ENCODE assay signal across 1 cellular context in the genomic region with DNA sequence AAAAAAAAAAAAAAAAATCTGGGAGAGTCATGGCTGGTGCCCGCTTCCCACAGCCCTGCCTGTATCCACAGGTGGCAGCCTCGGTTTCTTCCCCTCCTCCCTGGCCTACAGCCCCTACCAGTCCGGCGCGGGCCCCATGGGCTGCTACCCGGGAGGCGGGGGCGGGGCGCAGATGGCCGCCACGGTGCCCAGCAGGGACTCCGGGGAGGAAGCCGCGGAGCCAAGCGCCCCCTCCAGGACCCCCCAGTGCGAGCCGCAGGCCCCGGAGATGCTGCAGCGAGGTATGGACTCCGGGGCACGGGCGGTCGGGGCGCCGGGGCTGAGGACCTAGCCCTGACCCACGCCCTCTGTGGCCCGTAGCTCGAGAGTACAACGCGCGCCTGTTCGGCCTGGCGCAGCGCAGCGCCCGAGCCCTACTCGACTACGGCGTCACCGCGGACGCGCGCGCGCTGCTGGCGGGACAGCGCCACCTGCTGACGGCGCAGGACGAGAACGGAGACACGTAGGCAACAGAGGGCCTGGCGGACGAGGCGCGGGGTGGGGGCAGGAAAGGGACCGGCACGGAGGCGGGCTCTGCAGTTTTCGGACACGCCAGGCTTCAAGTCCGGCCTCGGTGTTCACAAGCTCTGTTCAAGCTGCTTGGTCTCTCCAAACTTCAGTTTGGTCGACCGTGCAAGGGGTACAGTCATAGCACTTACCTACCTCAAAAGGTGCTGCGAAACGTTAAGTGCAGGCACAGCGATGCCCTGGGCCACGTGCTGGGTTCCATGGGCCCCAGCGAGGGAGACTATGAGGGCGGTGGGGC.
TF ChIP-seq lines count a peak whose summit lies in the region.

No MANE protein-coding gene starts in this region.

TF ChIP-seq in K562, 482 proteins besides CTCF, POLR2A, EP300 and RAD21 (continued from another document and continues in another):
- TF ChIP-seq CEBPZ (IDR thresholded peaks at IDR 0.05; ENCODE audit: borderline replicate concordance, low read depth, low read length) (no peak), SLC30A9 (CRISPR knock-in tag; IDR thresholded peaks at IDR 0.05) (no peak), ZNF444 (CRISPR knock-in tag; IDR thresholded peaks at IDR 0.05) (no peak), RB1 (IDR thresholded peaks at IDR 0.05; ENCODE audit: low read depth) (peak; percentile 92), SRF (CRISPR knock-in tag; IDR thresholded peaks at IDR 0.05) (no peak), HLTF (IDR thresholded peaks at IDR 0.05) (no peak), RFX1 (IDR thresholded peaks at IDR 0.05) (no peak), CREB1 (IDR thresholded peaks at IDR 0.05) (peak; percentile 89), CREB1 (CRISPR knock-in tag; IDR thresholded peaks at IDR 0.05) (peak; percentile 96), JUNB (CRISPR knock-in tag; conservative IDR thresholded peaks at IDR 0.05) (no peak), TCF3 (CRISPR knock-in tag; IDR thresholded peaks at IDR 0.05) (peak; percentile 42; the same call in 1 of the 2 replicates), PHF8 (IDR thresholded peaks at IDR 0.05; ENCODE audit: borderline replicate concordance, low read length) (peak; percentile 53; the same call in 1 of the 2 replicates), MBD1 (CRISPR knock-in tag; IDR thresholded peaks at IDR 0.05) (no peak), DMBX1 (CRISPR knock-in tag; IDR thresholded peaks at IDR 0.05; ENCODE audit: borderline replicate concordance) (no peak), MBD2 (IDR thresholded peaks at IDR 0.05; ENCODE audit: borderline replicate concordance, low read depth) (no peak), FOXJ3 (CRISPR knock-in tag; IDR thresholded peaks at IDR 0.05) (no peak), ZNF445 (CRISPR knock-in tag; IDR thresholded peaks at IDR 0.05; ENCODE audit: low read depth) (no peak), NFXL1 (CRISPR knock-in tag; IDR thresholded peaks at IDR 0.05) (no peak), DPF2 (IDR thresholded peaks at IDR 0.05) (no peak), ZNF133 (CRISPR knock-in tag; IDR thresholded peaks at IDR 0.05) (no peak), ZNF717 (CRISPR knock-in tag; IDR thresholded peaks at IDR 0.05) (no peak), PBX2 (CRISPR knock-in tag; IDR thresholded peaks at IDR 0.05; ENCODE audit: low read depth) (no peak), PBX2 (tag; conservative IDR thresholded peaks at IDR 0.05; ENCODE audit: low read depth) (no peak), NCOA1 (IDR thresholded peaks at IDR 0.05; ENCODE audit: low read depth) (no peak), MTA3 (IDR thresholded peaks at IDR 0.05; ENCODE audit: borderline replicate concordance) (peak; percentile 75; the same call in 1 of the 2 replicates), BCLAF1 (IDR thresholded peaks at IDR 0.05; ENCODE audit: borderline replicate concordance in 1 of 2, control insufficient read depth in 1 of 2, low read depth in 2 of 2, low read length in 1 of 2) (no peak), ZNF140 (CRISPR knock-in tag; IDR thresholded peaks at IDR 0.05) (no peak), ZNF232 (CRISPR knock-in tag; IDR thresholded peaks at IDR 0.05) (no peak), CC2D1A (IDR thresholded peaks at IDR 0.05) (no peak), TGIF2 (CRISPR knock-in tag; IDR thresholded peaks at IDR 0.05) (no peak), ZC3H4 (CRISPR knock-in tag; IDR thresholded peaks at IDR 0.05; ENCODE audit: borderline replicate concordance) (no peak), HBP1 (CRISPR knock-in tag; IDR thresholded peaks at IDR 0.05) (no peak), ZNF780A (CRISPR knock-in tag; IDR thresholded peaks at IDR 0.05) (no peak), ARID3A (IDR thresholded peaks at IDR 0.05; ENCODE audit: borderline replicate concordance, low read depth, low read length) (no peak), CHCHD3 (CRISPR knock-in tag; IDR thresholded peaks at IDR 0.05) (no peak), CBX3 (IDR thresholded peaks at IDR 0.05; ENCODE audit: borderline replicate concordance in 1 of 2, low read length in 2 of 2) (0 out of 3 replicates have a peak, but pooled peaks of 1 of the 2 experiments have one; percentile 34), KHSRP (IDR thresholded peaks at IDR 0.05) (no peak), CBFA2T2 (conservative IDR thresholded peaks at IDR 0.05) (no peak)
- TF ChIP-seq, protein P1, sequence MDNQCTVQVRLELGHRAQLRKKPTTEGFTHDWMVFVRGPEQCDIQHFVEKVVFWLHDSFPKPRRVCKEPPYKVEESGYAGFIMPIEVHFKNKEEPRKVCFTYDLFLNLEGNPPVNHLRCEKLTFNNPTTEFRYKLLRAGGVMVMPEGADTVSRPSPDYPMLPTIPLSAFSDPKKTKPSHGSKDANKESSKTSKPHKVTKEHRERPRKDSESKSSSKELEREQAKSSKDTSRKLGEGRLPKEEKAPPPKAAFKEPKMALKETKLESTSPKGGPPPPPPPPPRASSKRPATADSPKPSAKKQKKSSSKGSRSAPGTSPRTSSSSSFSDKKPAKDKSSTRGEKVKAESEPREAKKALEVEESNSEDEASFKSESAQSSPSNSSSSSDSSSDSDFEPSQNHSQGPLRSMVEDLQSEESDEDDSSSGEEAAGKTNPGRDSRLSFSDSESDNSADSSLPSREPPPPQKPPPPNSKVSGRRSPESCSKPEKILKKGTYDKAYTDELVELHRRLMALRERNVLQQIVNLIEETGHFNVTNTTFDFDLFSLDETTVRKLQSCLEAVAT (IDR thresholded peaks at IDR 0.05), result 0 out of 4 replicates have a peak, but pooled peaks of 1 of the 2 experiments have one; percentile 21
- TF ChIP-seq, protein P2, sequence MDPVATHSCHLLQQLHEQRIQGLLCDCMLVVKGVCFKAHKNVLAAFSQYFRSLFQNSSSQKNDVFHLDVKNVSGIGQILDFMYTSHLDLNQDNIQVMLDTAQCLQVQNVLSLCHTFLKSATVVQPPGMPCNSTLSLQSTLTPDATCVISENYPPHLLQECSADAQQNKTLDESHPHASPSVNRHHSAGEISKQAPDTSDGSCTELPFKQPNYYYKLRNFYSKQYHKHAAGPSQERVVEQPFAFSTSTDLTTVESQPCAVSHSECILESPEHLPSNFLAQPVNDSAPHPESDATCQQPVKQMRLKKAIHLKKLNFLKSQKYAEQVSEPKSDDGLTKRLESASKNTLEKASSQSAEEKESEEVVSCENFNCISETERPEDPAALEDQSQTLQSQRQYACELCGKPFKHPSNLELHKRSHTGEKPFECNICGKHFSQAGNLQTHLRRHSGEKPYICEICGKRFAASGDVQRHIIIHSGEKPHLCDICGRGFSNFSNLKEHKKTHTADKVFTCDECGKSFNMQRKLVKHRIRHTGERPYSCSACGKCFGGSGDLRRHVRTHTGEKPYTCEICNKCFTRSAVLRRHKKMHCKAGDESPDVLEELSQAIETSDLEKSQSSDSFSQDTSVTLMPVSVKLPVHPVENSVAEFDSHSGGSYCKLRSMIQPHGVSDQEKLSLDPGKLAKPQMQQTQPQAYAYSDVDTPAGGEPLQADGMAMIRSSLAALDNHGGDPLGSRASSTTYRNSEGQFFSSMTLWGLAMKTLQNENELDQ (CRISPR knock-in tag; IDR thresholded peaks at IDR 0.05; ENCODE audit: borderline replicate concordance), result no peak
- TF ChIP-seq, protein P3, sequence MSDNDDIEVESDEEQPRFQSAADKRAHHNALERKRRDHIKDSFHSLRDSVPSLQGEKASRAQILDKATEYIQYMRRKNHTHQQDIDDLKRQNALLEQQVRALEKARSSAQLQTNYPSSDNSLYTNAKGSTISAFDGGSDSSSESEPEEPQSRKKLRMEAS (CRISPR knock-in tag; IDR thresholded peaks at IDR 0.05), result peak; percentile 90
